ENCODE assay signal across 8 cellular contexts in genomic region chr20:43583982-43584432, GRCh38. TPM values are rescaled to one million over a fixed set of nuclear protein-coding genes. Genes with fewer than 3 reads are reported as not detected.
A peak's percentile ranks its signal among the peaks of the same experiment; 100 is the strongest.
DNase-seq lines count a peak whose midpoint lies in the region; ATAC-seq and TF ChIP-seq lines count a peak whose summit lies in the region.

No MANE protein-coding gene starts in this region.

- intact Hi-C loops in head of caudate nucleus (cut with DNase I) = no loop called here
- intact Hi-C loops in spleen (cut with DNase I; ENCODE audit: low total_unique reads) = no loop called here
- intact Hi-C loops in esophagus muscularis mucosa (cut with DNase I) = loop anchor here (10.0 kb wide), 1 partner anchor 129 kb away; the partner anchor contains the start of gene SRSF6

- TF ChIP-seq RAD21 in SK-N-SH (IDR thresholded peaks at IDR 0.05; ENCODE audit: low read length) = no peak

- H3K9me3 ChIP-seq in SK-N-SH (no peaks in the 10 kb centered on the region), spleen (no peaks in the 10 kb centered on the region), esophagus muscularis mucosa (no peaks in the 10 kb centered on the region), WERI-Rb-1 (ENCODE audit: severe bottlenecking) (no peaks in the 10 kb centered on the region)

- 52% methylated on average over 2 of the region's 2 CpGs for WGBS in SK-N-SH (ENCODE audit: low lambda C conversion rate)
- 32 to 65% (median 43%) methylated on average over 2 of the region's 2 CpGs for WGBS in spleen, 5 donors
- WGBS in esophagus muscularis mucosa = 20% methylated on average over 2 of the region's 2 CpGs

- peaks cover 3% of the 10 kb centered on the region for H3F3A ChIP-seq in SK-N-SH (replicated peaks; ENCODE audit: insufficient read depth)

- H3K27me3 ChIP-seq in SK-N-SH (ENCODE audit: insufficient read depth) = no peaks in the 10 kb centered on the region
- no peaks in the 10 kb centered on the region for H3K27me3 ChIP-seq in spleen (replicated peaks in 1 of 7)
- no peaks in the 10 kb centered on the region for H3K27me3 ChIP-seq in esophagus muscularis mucosa
- no peaks in the 10 kb centered on the region for H3K27me3 ChIP-seq in WERI-Rb-1 (ENCODE audit: insufficient read depth, low read depth, severe bottlenecking)

- H3K9me2 ChIP-seq in SK-N-SH = no peaks in the 10 kb centered on the region

- H3K4me2 ChIP-seq in SK-N-SH = no peak overlapping the region

- no peaks in the 10 kb centered on the region; a peak in 1 of 4 replicates for H3K4me1 ChIP-seq in SK-N-SH (ENCODE audit: control insufficient read depth in 1 of 2, insufficient read depth in 2 of 2, low read depth in 1 of 2, low read length in 1 of 2)
- peaks cover 0 to 14% (median 0%) of the 10 kb centered on the region in 6 donors for H3K4me1 ChIP-seq in spleen
- H3K4me1 ChIP-seq in esophagus muscularis mucosa = no peaks in the 10 kb centered on the region

- POLR2A ChIA-PET in SK-N-SH (lab: Yijun Ruan, JAX) = no interaction called here

- CTCF ChIA-PET in SK-N-SH (lab: Yijun Ruan, JAX) = interaction anchor here (1.1 to 1.4 kb wide), 3 partner anchors 8 to 108 kb away, joined by 4 to 6 read pairs (median 5); no protein-coding TSS in a partner anchor

- peak; percentile 51 for DNase-seq in HFF-Myc (ENCODE audit: extremely low read depth, low read depth)
- DNase-seq in SK-N-SH = no peak
- peak; percentile 47 to 91 (median 78) for DNase-seq in head of caudate nucleus
- DNase-seq in spleen = peak; percentile 75
- no peak for DNase-seq in esophagus muscularis mucosa (ENCODE audit: extremely low spot score)
- no peak for DNase-seq in WERI-Rb-1

- TF ChIP-seq POLR2A in spleen (IDR thresholded peaks at IDR 0.05) (no peak), esophagus muscularis mucosa (IDR thresholded peaks at IDR 0.05; ENCODE audit: low read depth) (no peak)

- no peak for TF ChIP-seq EP300 in SK-N-SH (IDR thresholded peaks at IDR 0.05; ENCODE audit: borderline replicate concordance in 1 of 2, low read depth in 1 of 2, low read length in 1 of 2)
- TF ChIP-seq EP300 in esophagus muscularis mucosa (IDR thresholded peaks at IDR 0.05) = no peak

- H3K27ac ChIP-seq in SK-N-SH (ENCODE audit: low read depth in 2 of 2, low read length in 1 of 2) = peak overlapping the region in 1 of 2 experiments; percentile 50; a peak in 2 of 4 replicates
- peak overlapping the region in 5 of 8 donors; percentile 16 to 34 (median 22) for H3K27ac ChIP-seq in spleen
- H3K27ac ChIP-seq in esophagus muscularis mucosa (replicated peaks in 1 of 4) = no peak overlapping the region
- no peak overlapping the region for H3K27ac ChIP-seq in WERI-Rb-1

- H4K20me1 ChIP-seq in SK-N-SH (ENCODE audit: insufficient read depth) = no peaks in the 10 kb centered on the region

- ATAC-seq in GM21576 (IDR thresholded peaks at IDR 0.05; ENCODE audit: unreplicated experiment) (no peak), HG02973 (IDR thresholded peaks at IDR 0.05; ENCODE audit: unreplicated experiment) (no peak)

- no peaks in the 10 kb centered on the region for H3K79me2 ChIP-seq in SK-N-SH (ENCODE audit: insufficient read depth)

- H3K36me3 ChIP-seq in SK-N-SH (replicated peaks in 1 of 2; ENCODE audit: control insufficient read depth in 1 of 2, insufficient read depth in 2 of 2, low read length in 1 of 2) (no peaks in the 10 kb centered on the region), spleen (no peaks in the 10 kb centered on the region), esophagus muscularis mucosa (no peaks in the 10 kb centered on the region), WERI-Rb-1 (no peaks in the 10 kb centered on the region)

- TF ChIP-seq CTCF in HFF-Myc (IDR thresholded peaks at IDR 0.05; ENCODE audit: low read depth, low read length, missing control alignments) (no peak), SK-N-SH (IDR thresholded peaks at IDR 0.05) (no peak), spleen (IDR thresholded peaks at IDR 0.05 in 8 of 11, conservative IDR thresholded peaks at IDR 0.05 in 3 of 11) (no peak), esophagus muscularis mucosa (IDR thresholded peaks at IDR 0.05) (no peak), WERI-Rb-1 (IDR thresholded peaks at IDR 0.05; ENCODE audit: low read depth, low read length) (no peak)

- no peak overlapping the region for H2AFZ ChIP-seq in SK-N-SH (ENCODE audit: low read depth)

- H3K9ac ChIP-seq in SK-N-SH = no peak overlapping the region

- H3K4me3 ChIP-seq in HFF-Myc (replicated peaks; ENCODE audit: low read depth, low read length) (no peak overlapping the region), SK-N-SH (ENCODE audit: low read depth in 2 of 2, low read length in 1 of 2) (no peak overlapping the region), spleen (no peak overlapping the region), esophagus muscularis mucosa (no peak overlapping the region), WERI-Rb-1 (ENCODE audit: low read depth, low read length) (no peak overlapping the region)

TF ChIP-seq in SK-N-SH, 30 proteins besides CTCF, POLR2A, EP300 and RAD21 (continues in another document):
- TF ChIP-seq MEF2A (IDR thresholded peaks at IDR 0.05; ENCODE audit: borderline replicate concordance, low read depth) (no peak), PBX3 (IDR thresholded peaks at IDR 0.05) (peak; percentile 41), RCOR1 (IDR thresholded peaks at IDR 0.05; ENCODE audit: low read length) (no peak), RFX5 (IDR thresholded peaks at IDR 0.05; ENCODE audit: low read length) (no peak), USF2 (IDR thresholded peaks at IDR 0.05; ENCODE audit: borderline replicate concordance, low read depth, low read length) (no peak), TAF1 (IDR thresholded peaks at IDR 0.05; ENCODE audit: borderline replicate concordance, low read depth, low read length) (no peak), NFIC (IDR thresholded peaks at IDR 0.05; ENCODE audit: borderline replicate concordance) (peak; percentile 91), IRF3 (IDR thresholded peaks at IDR 0.05; ENCODE audit: low read depth, low read length) (no peak), FOXM1 (IDR thresholded peaks at IDR 0.05; ENCODE audit: low read depth) (no peak), YY1 (IDR thresholded peaks at IDR 0.05; ENCODE audit: low read depth) (no peak), MAX (IDR thresholded peaks at IDR 0.05; ENCODE audit: low read depth) (0 out of 2 replicates have a peak, but pooled peaks have one; percentile 51), RXRA (IDR thresholded peaks at IDR 0.05; ENCODE audit: borderline replicate concordance, low read depth) (no peak), EZH2phosphoT487 (IDR thresholded peaks at IDR 0.05; ENCODE audit: borderline replicate concordance, low read depth) (no peak), FOSL2 (IDR thresholded peaks at IDR 0.05; ENCODE audit: borderline replicate concordance, low read depth) (peak; percentile 51; the same call in 1 of the 2 replicates)

RNA-seq across cellular contexts. Expression of gene IFT52, which starts 6.7 kb away (rescaled TPM):
- polyA plus RNA-seq in SK-N-SH (2012; rRNA removed) = 34.0 and 42.4 TPM in 2 replicates
- 35.9 and 38.3 TPM in 2 replicates for polyA plus RNA-seq in SK-N-SH (2012; cell fraction: cytosol; rRNA removed)
- 13.9 and 19.1 TPM in 2 replicates for polyA plus RNA-seq in SK-N-SH (2012; cell fraction: nucleus; rRNA removed)
- total RNA-seq in spleen = 10 to 100 TPM; 15.4 to 26.4 (median 23.3) TPM
- 10 to 100 TPM; 14.4 to 16.4 (median 15.9) TPM for polyA plus RNA-seq in spleen
- total RNA-seq in esophagus muscularis mucosa = 10 to 100 TPM; 17.4 to 20.9 (median 18.9) TPM

RNA-seq across cellular contexts. Expression of gene SGK2, which starts 25.2 kb away (rescaled TPM):
- polyA plus RNA-seq in SK-N-SH (2012; rRNA removed) = 0.21 and 0.57 TPM in 2 replicates
- polyA plus RNA-seq in SK-N-SH (2012; cell fraction: cytosol; rRNA removed) = 0.09 and 0.13 TPM in 2 replicates
- 3.6 and 5.6 TPM in 2 replicates for polyA plus RNA-seq in SK-N-SH (2012; cell fraction: nucleus; rRNA removed)
- 1 to 10 TPM in 5 of 7 donors, under 1 TPM in 2; 0.50 to 3.1 (median 1.2) TPM for total RNA-seq in spleen
- under 1 TPM; 0.54 to 0.65 (median 0.55) TPM for polyA plus RNA-seq in spleen
- total RNA-seq in esophagus muscularis mucosa = 1 to 10 TPM in 1 of 4 donors, under 1 TPM in 2, not detected in 1; 0.42 to 1.3 (median 0.66) TPM

Comparison
In these comparisons a context has a peak if more than half of its experiments do, and no peak if none do; other contexts are left out.
1. DNase-seq: peak in HFF-Myc (single experiment), head of caudate nucleus (42 of 42) and spleen (single experiment); none in SK-N-SH (single experiment), esophagus muscularis mucosa (single experiment) and WERI-Rb-1 (single experiment).
2. H3K27ac ChIP-seq: peak in spleen (5 of 8); none in esophagus muscularis mucosa (0 of 4) and WERI-Rb-1 (single experiment).